In genomic region chr17:78315355-78316114, GRCh38 we compare ENCODE assay signal across 8 cellular contexts.
A peak's percentile ranks its signal among the peaks of the same experiment; 100 is the strongest.
DNase-seq lines count a peak whose midpoint lies in the region; ATAC-seq and TF ChIP-seq lines count a peak whose summit lies in the region.

No MANE protein-coding gene starts in this region.

- peak; percentile 4 for TF ChIP-seq CTCF in GM12873 (IDR thresholded peaks at IDR 0.05; ENCODE audit: insufficient read depth, low read depth, low read length, missing control alignments)

- peaks cover 22% of the 10 kb centered on the region for H3K4me1 ChIP-seq in iPS-18a (ENCODE audit: control insufficient read depth, low read depth, low read length)

- peak overlapping the region; percentile 98 for H3K27ac ChIP-seq in SK-N-MC
- H3K27ac ChIP-seq in iPS-18a (ENCODE audit: low read length) = peak overlapping the region; percentile 44

- DNase-seq in SK-N-MC (ENCODE audit: low read depth, low spot score) (peak; percentile 65), amniotic epithelial cell (ENCODE audit: low read depth) (peak; percentile 88), hippocampal formation (lab: John Stamatoyannopoulos, UW) (no peak), NCI-H1436 (lab: John Stamatoyannopoulos, UW) (no peak)
- DNase-seq in stimulated activated CD4-positive, alpha-beta T cell treated with anti-CD3 and anti-CD28 coated beads, Interleukin-12 subunit alpha, Interleukin-12 subunit beta, amount 100 ng/mL, for 48 hours (ENCODE audit: low read depth in 2 of 3, low spot score in 1 of 3) = peak; percentile 41 to 55 (median 45)

- H3K9ac ChIP-seq in SK-N-MC (ENCODE audit: insufficient read length) (peak overlapping the region; percentile 70), iPS-18a (ENCODE audit: low read length) (peak overlapping the region; percentile 40)

- peaks cover 9% of the 10 kb centered on the region for H3K27me3 ChIP-seq in iPS-18a (ENCODE audit: control insufficient read depth, insufficient read depth, low read length)

- no peak for ATAC-seq in GM21526 (IDR thresholded peaks at IDR 0.05; ENCODE audit: low FRiP score, unreplicated experiment)

- H3K4me3 ChIP-seq in SK-N-MC (peak overlapping the region; percentile 66), iPS-18a (ENCODE audit: low read length) (no peak overlapping the region)

- H3K36me3 ChIP-seq in SK-N-MC (ENCODE audit: insufficient read depth, low read length) = no peaks in the 10 kb centered on the region
- no peaks in the 10 kb centered on the region for H3K36me3 ChIP-seq in iPS-18a (ENCODE audit: control insufficient read depth, low read depth, low read length)

- no peaks in the 10 kb centered on the region for H3K9me3 ChIP-seq in SK-N-MC (ENCODE audit: low read depth, low read length)
- no peaks in the 10 kb centered on the region for H3K9me3 ChIP-seq in iPS-18a (ENCODE audit: control insufficient read depth, low read depth, low read length)

Comparison
In these comparisons a context has a peak if more than half of its experiments do, and no peak if none do; other contexts are left out.
1. DNase-seq: peak in SK-N-MC (single experiment), amniotic epithelial cell (single experiment) and stimulated activated CD4-positive, alpha-beta T cell treated with anti-CD3 and anti-CD28 coated beads, Interleukin-12 subunit alpha, Interleukin-12 subunit beta, amount 100 ng/mL, for 48 hours (3 of 3); none in hippocampal formation (0 of 2) and NCI-H1436 (single experiment).